ENCODE assay signal across 40 cellular contexts in the genomic region with DNA sequence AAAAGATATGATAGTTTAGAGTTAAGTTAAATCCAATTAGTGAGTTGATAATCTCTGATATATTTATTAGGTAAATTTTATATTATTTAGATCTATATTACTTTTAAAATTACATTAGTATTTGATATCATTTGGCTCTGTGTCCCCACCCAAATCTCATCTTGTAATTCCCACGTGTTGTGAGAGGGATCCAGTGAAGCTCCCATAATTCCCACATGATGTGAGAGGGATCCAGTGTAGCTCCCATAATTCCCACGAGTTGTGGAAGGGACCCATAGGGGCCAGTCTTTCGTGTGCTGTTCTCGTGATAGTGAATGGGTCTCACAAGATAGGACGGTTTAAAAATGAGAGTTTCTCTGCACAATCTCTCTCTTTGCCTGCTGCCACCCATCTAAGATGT.
"Had no signal": no experiment of that assay in that cellular context is flagged by ENCODE, and none has a peak within 500 bp of the region (broad histone marks: within the 10 kb centered on the region; RNA-seq: fewer than 3 reads in every experiment).

No MANE protein-coding gene starts in this region.

- H3K27ac ChIP-seq: adrenal gland, ascending aorta, body of pancreas, brain microvascular endothelial cell, breast epithelium, cardiac muscle cell had no signal

- H3K36me3 ChIP-seq: adrenal gland, ascending aorta, brain microvascular endothelial cell, breast epithelium, cardiac muscle cell had no signal

- H3K4me1 Mint-ChIP-seq: activated naive CD4-positive, alpha-beta T cell treated with anti-CD3 and anti-CD28 coated beads, Interleukin-2, amount 10 ng/mL, durations not matched to agents 7 days and 5 days; activated naive CD4-positive, alpha-beta T cell treated with anti-CD3 and anti-CD28 coated beads, Interleukin-2, amount 50 U/mL, for 24 hours; activated naive CD8-positive, alpha-beta T cell treated with anti-CD3 and anti-CD28 coated beads for 36 hours; activated naive CD8-positive, alpha-beta T cell treated with anti-CD3 and anti-CD28 coated beads, Interleukin-2, amount 10 ng/mL, durations not matched to agents 7 days and 5 days; activated naive CD8-positive, alpha-beta T cell treated with anti-CD3 and anti-CD28 coated beads, Interleukin-2, amount 50 U/mL, for 24 hours; activated T-helper 17 cell treated with anti-CD3 and anti-CD28 coated beads, Interleukin-2, amount 50 U/mL, for 72 hours; brain; central memory CD8-positive, alpha-beta T cell had no signal

- H3K4me3 Mint-ChIP-seq: activated naive CD4-positive, alpha-beta T cell treated with anti-CD3 and anti-CD28 coated beads for 36 hours; activated naive CD4-positive, alpha-beta T cell treated with anti-CD3 and anti-CD28 coated beads, Interleukin-2, amount 10 ng/mL, durations not matched to agents 7 days and 5 days; activated naive CD4-positive, alpha-beta T cell treated with anti-CD3 and anti-CD28 coated beads, Interleukin-2, amount 50 U/mL, for 24 hours; activated naive CD8-positive, alpha-beta T cell; activated naive CD8-positive, alpha-beta T cell treated with anti-CD3 and anti-CD28 coated beads for 36 hours; activated naive CD8-positive, alpha-beta T cell treated with anti-CD3 and anti-CD28 coated beads, Interleukin-2, amount 10 ng/mL, durations not matched to agents 7 days and 5 days; activated naive CD8-positive, alpha-beta T cell treated with anti-CD3 and anti-CD28 coated beads, Interleukin-2, amount 50 U/mL, for 24 hours; activated T-cell treated with anti-CD3 and anti-CD28 coated beads, Interleukin-2, amount 50 U/mL, for 24 hours; activated T-cell treated with anti-CD3 and anti-CD28 coated beads, Interleukin-2, amount 50 U/mL, for 4 hours; activated T-cell treated with anti-CD3 and anti-CD28 coated beads, Interleukin-2, amount 50 U/mL, for 72 hours; activated T-helper 1 cell treated with anti-CD3 and anti-CD28 coated beads, Interleukin-12 subunit alpha, Interleukin-12 subunit beta, Interleukin-2, Interleukin-4 antibody, amounts not matched to agents 30 ng/mL and 10 ng/mL and 1 ng/mL, durations not matched to agents 14 hours and 24 hours and 36 hours; activated T-helper 17 cell treated with anti-CD3 and anti-CD28 coated beads, Interleukin-2, amount 50 U/mL, for 72 hours; brain; central memory CD8-positive, alpha-beta T cell had no signal

- H3K36me3 Mint-ChIP-seq: activated naive CD4-positive, alpha-beta T cell treated with anti-CD3 and anti-CD28 coated beads, Interleukin-2, amount 10 ng/mL, durations not matched to agents 7 days and 5 days; activated naive CD4-positive, alpha-beta T cell treated with anti-CD3 and anti-CD28 coated beads, Interleukin-2, amount 50 U/mL, for 24 hours; activated naive CD4-positive, alpha-beta T cell treated with anti-CD3 and anti-CD28 coated beads, Interleukin-2, amount 50 U/mL, for 72 hours; activated naive CD8-positive, alpha-beta T cell; activated naive CD8-positive, alpha-beta T cell treated with anti-CD3 and anti-CD28 coated beads for 36 hours; activated naive CD8-positive, alpha-beta T cell treated with anti-CD3 and anti-CD28 coated beads, Interleukin-2, amount 10 ng/mL, durations not matched to agents 7 days and 5 days; brain had no signal

- H3K4me3 ChIP-seq: adrenal gland, ascending aorta, body of pancreas, breast epithelium, cardiac muscle cell had no signal

- ATAC-seq: activated naive CD4-positive, alpha-beta T cell treated with anti-CD3 and anti-CD28 coated beads, Interleukin-2, amount 50 U/mL, for 72 hours; activated naive CD8-positive, alpha-beta T cell treated with anti-CD3 and anti-CD28 coated beads, Interleukin-2, amount 50 U/mL, for 24 hours; activated T-cell treated with anti-CD3 and anti-CD28 coated beads, Interleukin-2, amount 50 U/mL, for 4 hours; activated T-cell treated with anti-CD3 and anti-CD28 coated beads, Interleukin-2, amount 50 U/mL, for 72 hours; activated T-helper 17 cell treated with anti-CD3 and anti-CD28 coated beads, Interleukin-2, amount 50 U/mL, for 72 hours; body of pancreas had no signal

- H3K27ac Mint-ChIP-seq: activated naive CD4-positive, alpha-beta T cell treated with anti-CD3 and anti-CD28 coated beads for 36 hours; activated naive CD4-positive, alpha-beta T cell treated with anti-CD3 and anti-CD28 coated beads, Interleukin-2, amount 10 ng/mL, durations not matched to agents 7 days and 5 days; activated naive CD4-positive, alpha-beta T cell treated with anti-CD3 and anti-CD28 coated beads, Interleukin-2, amount 50 U/mL, for 24 hours; activated naive CD4-positive, alpha-beta T cell treated with anti-CD3 and anti-CD28 coated beads, Interleukin-2, amount 50 U/mL, for 72 hours; activated naive CD8-positive, alpha-beta T cell; activated naive CD8-positive, alpha-beta T cell treated with anti-CD3 and anti-CD28 coated beads for 36 hours; activated naive CD8-positive, alpha-beta T cell treated with anti-CD3 and anti-CD28 coated beads, Interleukin-2, amount 10 ng/mL, durations not matched to agents 7 days and 5 days; activated naive CD8-positive, alpha-beta T cell treated with anti-CD3 and anti-CD28 coated beads, Interleukin-2, amount 50 U/mL, for 24 hours; activated T-cell treated with anti-CD3 and anti-CD28 coated beads, Interleukin-2, amount 50 U/mL, for 24 hours; activated T-cell treated with anti-CD3 and anti-CD28 coated beads, Interleukin-2, amount 50 U/mL, for 72 hours; activated T-helper 1 cell treated with anti-CD3 and anti-CD28 coated beads, Interleukin-12 subunit alpha, Interleukin-12 subunit beta, Interleukin-2, Interleukin-4 antibody, amounts not matched to agents 30 ng/mL and 10 ng/mL and 1 ng/mL, durations not matched to agents 14 hours and 24 hours and 36 hours; activated T-helper 17 cell treated with anti-CD3 and anti-CD28 coated beads, Interleukin-2, amount 50 U/mL, for 72 hours; activated T-helper 2 cell treated with anti-CD3 and anti-CD28 coated beads, Interferon-gamma antibody, Interleukin-2, Interleukin-4, amounts not matched to agents 10 μg/mL and 5 μg/mL and 100 μg/mL, durations not matched to agents 14 hours and 24 hours and 36 hours; brain had no signal

- H3K27me3 ChIP-seq: adrenal gland, ascending aorta, body of pancreas, brain microvascular endothelial cell, breast epithelium, cardiac muscle cell had no signal

- H3K9me3 ChIP-seq: adrenal gland, ascending aorta, body of pancreas, breast epithelium had no signal

- H3K27me3 Mint-ChIP-seq: activated naive CD4-positive, alpha-beta T cell treated with anti-CD3 and anti-CD28 coated beads, Interleukin-2, amount 10 ng/mL, durations not matched to agents 7 days and 5 days; activated naive CD4-positive, alpha-beta T cell treated with anti-CD3 and anti-CD28 coated beads, Interleukin-2, amount 50 U/mL, for 24 hours; activated naive CD8-positive, alpha-beta T cell; activated naive CD8-positive, alpha-beta T cell treated with anti-CD3 and anti-CD28 coated beads for 36 hours; activated naive CD8-positive, alpha-beta T cell treated with anti-CD3 and anti-CD28 coated beads, Interleukin-2, amount 10 ng/mL, durations not matched to agents 7 days and 5 days; activated naive CD8-positive, alpha-beta T cell treated with anti-CD3 and anti-CD28 coated beads, Interleukin-2, amount 50 U/mL, for 24 hours; activated T-cell treated with anti-CD3 and anti-CD28 coated beads, Interleukin-2, amount 50 U/mL, for 24 hours; activated T-helper 17 cell treated with anti-CD3 and anti-CD28 coated beads, Interleukin-2, amount 50 U/mL, for 72 hours; brain; central memory CD8-positive, alpha-beta T cell had no signal

- FAIRE-seq: astrocyte, bronchial epithelial cell had no signal

- H3K4me1 ChIP-seq: adrenal gland, ascending aorta, body of pancreas, breast epithelium had no signal

- DNase-seq: activated effector memory CD4-positive, alpha-beta T cell treated with anti-CD3 and anti-CD28 coated beads, Interleukin-2, amount 50 U/mL, for 16 hours; activated effector memory CD4-positive, alpha-beta T cell treated with Interleukin-2 at 50 U/mL for 16 hours; activated gamma-delta T cell; activated gamma-delta T cell treated with Interleukin-2 at 50 U/mL for 16 hours; activated naive CD4-positive, alpha-beta T cell; activated naive CD4-positive, alpha-beta T cell treated with anti-CD3 and anti-CD28 coated beads for 36 hours; activated naive CD4-positive, alpha-beta T cell treated with anti-CD3 and anti-CD28 coated beads, Interleukin-2, amount 10 ng/mL, durations not matched to agents 7 days and 5 days; activated naive CD4-positive, alpha-beta T cell treated with anti-CD3 and anti-CD28 coated beads, Interleukin-2, amount 50 U/mL, for 16 hours; activated naive CD4-positive, alpha-beta T cell treated with Interleukin-2 at 50 U/mL for 16 hours; activated naive CD8-positive, alpha-beta T cell treated with anti-CD3 and anti-CD28 coated beads for 36 hours; activated naive CD8-positive, alpha-beta T cell treated with anti-CD3 and anti-CD28 coated beads, Interleukin-2, amount 10 ng/mL, durations not matched to agents 7 days and 5 days; activated naive CD8-positive, alpha-beta T cell treated with anti-CD3 and anti-CD28 coated beads, Interleukin-2, amount 50 U/mL, for 24 hours; activated T-cell treated with anti-CD3 and anti-CD28 coated beads, Interleukin-2, amount 50 U/mL, for 1 hour; activated T-cell treated with anti-CD3 and anti-CD28 coated beads, Interleukin-2, amount 50 U/mL, for 24 hours; activated T-cell treated with anti-CD3 and anti-CD28 coated beads, Interleukin-2, amount 50 U/mL, for 4 hours; activated T-cell treated with anti-CD3 and anti-CD28 coated beads, Interleukin-2, amount 50 U/mL, for 48 hours; activated T-cell treated with anti-CD3 and anti-CD28 coated beads, Interleukin-2, amount 50 U/mL, for 72 hours; adrenal gland; amniotic stem cell; amygdala; anterior cingulate cortex; aorta; body of pancreas; brain microvascular endothelial cell; caudate nucleus; central memory CD4-positive, alpha-beta T cell; cerebellar nuclear complex had no signal
